26 cellular contexts compared by ENCODE assay signal in the genomic region with DNA sequence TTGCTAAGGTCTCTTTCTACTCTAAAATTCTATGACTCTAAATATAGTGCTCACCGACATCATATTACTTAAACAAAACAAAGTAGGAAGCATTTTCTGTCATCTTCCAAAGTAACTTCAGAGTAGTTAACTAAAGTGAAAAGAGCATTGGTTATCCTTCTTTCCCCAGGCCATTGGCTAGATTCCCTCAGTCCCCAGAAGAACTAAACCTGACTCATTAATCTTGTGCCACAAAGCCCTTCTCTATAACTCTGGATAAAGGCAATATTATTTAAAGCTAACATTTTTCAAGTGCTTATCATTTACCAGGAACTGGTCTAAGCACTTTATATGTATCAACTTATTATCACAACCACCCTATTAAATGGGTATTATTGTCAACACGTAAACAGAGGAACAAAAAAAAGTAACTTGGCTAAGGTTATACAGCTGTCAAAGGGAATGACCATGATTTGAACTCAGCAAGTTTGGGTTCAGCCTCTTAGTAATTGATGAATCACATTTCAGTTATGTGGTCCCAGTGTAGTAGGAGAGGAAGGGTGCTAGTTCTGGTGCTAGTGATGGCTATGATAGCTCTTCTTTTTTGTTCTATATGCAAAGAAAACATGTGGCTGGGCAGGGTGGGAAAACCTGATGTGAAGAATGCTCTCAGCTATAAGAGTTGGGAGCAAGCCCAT.
DNase-seq lines count a peak whose midpoint lies in the region; ATAC-seq and TF ChIP-seq lines count a peak whose summit lies in the region.
"Had no signal": no experiment of that assay in that cellular context is flagged by ENCODE, and none has a peak within 500 bp of the region (broad histone marks: within the 10 kb centered on the region; RNA-seq: fewer than 3 reads in every experiment).

No MANE protein-coding gene starts in this region.

- RAD21 ChIA-PET in HCT116 (lab: Charles Lee; ENCODE audit: low non-redundant PET in 1 of 2, low total read pairs in 2 of 2, uncharacterized antibody in 2 of 2, unreplicated experiment in 2 of 2), result no interaction called here

- ATAC-seq in HCT116 (peak; percentile 25; the same call in 1 of the 2 replicates), GM18498 (IDR thresholded peaks at IDR 0.05; ENCODE audit: unreplicated experiment) (no peak), HG03108 (IDR thresholded peaks at IDR 0.05; ENCODE audit: unreplicated experiment) (no peak), GM23338 (no peak), HG03460 (IDR thresholded peaks at IDR 0.05; ENCODE audit: unreplicated experiment) (no peak)
- ATAC-seq: activated T-cell treated with anti-CD3 and anti-CD28 coated beads, Interleukin-2, amount 50 U/mL, for 4 hours; naive thymus-derived CD8-positive, alpha-beta T cell; Right ventricle myocardium inferior had no signal

- H3K9me2 ChIP-seq in HCT116 (ENCODE audit: insufficient read depth) (no peaks in the 10 kb centered on the region), SU-DHL-6 (replicated peaks; ENCODE audit: insufficient read depth, low read length) (no peaks in the 10 kb centered on the region), GM23338 (ENCODE audit: insufficient read depth) (no peaks in the 10 kb centered on the region)

- intact Hi-C loops in HCT116 (cut with micrococcal nuclease), result loop anchor here (2.0 kb wide), 2 partner anchors 292 to 1006 kb away; no protein-coding TSS in a partner anchor

- no peak overlapping the region for H3K4me3 Mint-ChIP-seq in GM23338
- H3K4me3 Mint-ChIP-seq: activated B cell treated with CpG ODN at 0.5 μM for 24 hours; activated CD4-positive, alpha-beta memory T cell treated with anti-CD3 and anti-CD28 coated beads, Interleukin-2, amount 10 ng/mL, durations not matched to agents 7 days and 5 days; activated naive CD8-positive, alpha-beta T cell; activated T-cell treated with anti-CD3 and anti-CD28 coated beads, Interleukin-2, amount 50 U/mL, for 4 hours; memory B cell; naive thymus-derived CD8-positive, alpha-beta T cell had no signal

- TF ChIP-seq CTCF in HCT116 (IDR thresholded peaks at IDR 0.05 in 2 of 3, conservative IDR thresholded peaks at IDR 0.05 in 1 of 3; ENCODE audit: borderline replicate concordance in 1 of 3, insufficient read depth in 1 of 3, low read depth in 2 of 3, low read length in 2 of 3) (no peak), SU-DHL-6 (IDR thresholded peaks at IDR 0.05; ENCODE audit: insufficient read depth, low read length, poor library complexity, severe bottlenecking) (no peak), fibroblast of mammary gland (conservative IDR thresholded peaks at IDR 0.05; ENCODE audit: control insufficient read depth, insufficient read depth, low read depth, low read length) (no peak), GM23338 (conservative IDR thresholded peaks at IDR 0.05; ENCODE audit: low read depth in 2 of 2) (no peak)

- POLR2A ChIA-PET in HCT116 (lab: Charles Lee), result no interaction called here

- H3K27ac ChIP-seq in HCT116 (ENCODE audit: low read depth, low read length) (no peak overlapping the region), SU-DHL-6 (ENCODE audit: low read depth, low read length) (no peak overlapping the region), GM23338 (ENCODE audit: low read depth) (no peak overlapping the region)
- H3K27ac ChIP-seq: BLaER1, cardiac muscle cell, dorsolateral prefrontal cortex, esophagus muscularis mucosa, suprapubic skin had no signal

- no peaks in the 10 kb centered on the region for H3K27me3 Mint-ChIP-seq in GM23338 (ENCODE audit: insufficient read depth, low read depth, poor library complexity)
- H3K27me3 Mint-ChIP-seq: activated naive CD8-positive, alpha-beta T cell had no signal

- H3K4me1 ChIP-seq in HCT116 (ENCODE audit: control insufficient read depth in 1 of 2, insufficient read depth in 2 of 2, low read length in 2 of 2) (no peaks in the 10 kb centered on the region), GM23338 (ENCODE audit: insufficient read depth) (peaks cover 10% of the 10 kb centered on the region)
- H3K4me1 ChIP-seq: BLaER1, suprapubic skin had no signal

- no peak overlapping the region for H3K9ac ChIP-seq in HCT116 (ENCODE audit: low read length)
- H3K9ac ChIP-seq in SU-DHL-6 (ENCODE audit: low read length), result no peak overlapping the region
- H3K9ac ChIP-seq: BLaER1 had no signal

- H3F3A ChIP-seq in SU-DHL-6 (ENCODE audit: insufficient read depth), result no peaks in the 10 kb centered on the region
- H3F3A ChIP-seq in GM23338 (replicated peaks; ENCODE audit: low read depth), result no peaks in the 10 kb centered on the region

- no peak overlapping the region for H3K27ac Mint-ChIP-seq in GM23338
- H3K27ac Mint-ChIP-seq: activated B cell treated with CpG ODN at 0.5 μM for 24 hours; activated CD4-positive, alpha-beta memory T cell treated with anti-CD3 and anti-CD28 coated beads, Interleukin-2, amount 10 ng/mL, durations not matched to agents 7 days and 5 days; activated naive CD8-positive, alpha-beta T cell; memory B cell; naive thymus-derived CD8-positive, alpha-beta T cell had no signal

- no peaks in the 10 kb centered on the region for H3K9me3 ChIP-seq in HCT116 (ENCODE audit: control insufficient read depth in 1 of 2, insufficient read depth in 1 of 2, low read depth in 1 of 2, low read length in 2 of 2)
- no peaks in the 10 kb centered on the region for H3K9me3 ChIP-seq in SU-DHL-6 (ENCODE audit: insufficient read depth, low read length)
- H3K9me3 ChIP-seq: BLaER1, esophagus muscularis mucosa, MG63, suprapubic skin had no signal

- H4K20me1 ChIP-seq in HCT116 (ENCODE audit: insufficient read depth) (no peaks in the 10 kb centered on the region), SU-DHL-6 (ENCODE audit: low read depth, low read length) (no peaks in the 10 kb centered on the region), GM23338 (replicated peaks; ENCODE audit: insufficient read depth) (no peaks in the 10 kb centered on the region)
- H4K20me1 ChIP-seq: BLaER1 had no signal

- no peaks in the 10 kb centered on the region for H3K79me2 ChIP-seq in HCT116 (ENCODE audit: insufficient read depth, low read length)
- H3K79me2 ChIP-seq in SU-DHL-6 (ENCODE audit: insufficient read depth, low read length), result no peaks in the 10 kb centered on the region
- H3K79me2 ChIP-seq in GM23338 (replicated peaks; ENCODE audit: insufficient read depth), result no peaks in the 10 kb centered on the region

- no peak overlapping the region for H3K4me2 ChIP-seq in HCT116 (ENCODE audit: low read length)
- H3K4me2 ChIP-seq in SU-DHL-6 (ENCODE audit: low read depth, low read length, poor library complexity, severe bottlenecking), result no peak overlapping the region
- no peak overlapping the region for H3K4me2 ChIP-seq in GM23338
- H3K4me2 ChIP-seq: BLaER1, smooth muscle cell had no signal

- H3K4me1 Mint-ChIP-seq in GM23338, result peaks cover 36% of the 10 kb centered on the region
- H3K4me1 Mint-ChIP-seq: activated B cell treated with CpG ODN at 0.5 μM for 24 hours; activated CD4-positive, alpha-beta memory T cell treated with anti-CD3 and anti-CD28 coated beads, Interleukin-2, amount 10 ng/mL, durations not matched to agents 7 days and 5 days; memory B cell; naive thymus-derived CD8-positive, alpha-beta T cell had no signal

- DNase-seq in HCT116 (ENCODE audit: low read depth, low spot score), result no peak
- DNase-seq in fibroblast of mammary gland (ENCODE audit: low read depth), result peak; percentile 35
- no peak for DNase-seq in GM23338 (ENCODE audit: low spot score)
- DNase-seq: activated B cell treated with CpG ODN at 0.5 μM for 24 hours; activated CD4-positive, alpha-beta memory T cell treated with anti-CD3 and anti-CD28 coated beads, Interleukin-2, amount 10 ng/mL, durations not matched to agents 7 days and 5 days; activated T-cell treated with anti-CD3 and anti-CD28 coated beads, Interleukin-2, amount 50 U/mL, for 4 hours; DMS153; dorsolateral prefrontal cortex; islet precursor cell; MG63; naive thymus-derived CD8-positive, alpha-beta T cell; posterior cingulate gyrus; stimulated activated CD8-positive, alpha-beta memory T cell treated with anti-CD3 and anti-CD28 coated beads, Interleukin-4, amount 100 ng/mL, for 48 hours; T-helper 2 cell had no signal

- H3K4me3 ChIP-seq in HCT116 (replicated peaks in 1 of 2; ENCODE audit: low read depth in 1 of 2, low read length in 2 of 2) (no peak overlapping the region), SU-DHL-6 (ENCODE audit: insufficient read depth, low read length, poor library complexity, severe bottlenecking) (no peak overlapping the region), fibroblast of mammary gland (ENCODE audit: control insufficient read depth, low read depth, low read length) (no peak overlapping the region), GM23338 (no peak overlapping the region)
- H3K4me3 ChIP-seq: BLaER1, cardiac muscle cell, dorsolateral prefrontal cortex, esophagus muscularis mucosa, MG63, smooth muscle cell, suprapubic skin had no signal

- no peak overlapping the region for H2AFZ ChIP-seq in HCT116 (ENCODE audit: low read depth, low read length, poor library complexity, severe bottlenecking)
- H2AFZ ChIP-seq in SU-DHL-6 (ENCODE audit: low read depth, low read length, severe bottlenecking), result peak overlapping the region; percentile 15
- no peak overlapping the region for H2AFZ ChIP-seq in GM23338

- BruUV-seq in HCT116 (replicated peaks; lab: Mats Ljungman, UMichigan), result no TSS peak

- no peaks in the 10 kb centered on the region; the same call in 2 of the 3 replicates for H3K9me3 Mint-ChIP-seq in GM23338
- H3K9me3 Mint-ChIP-seq: activated B cell treated with CpG ODN at 0.5 μM for 24 hours; activated CD4-positive, alpha-beta memory T cell treated with anti-CD3 and anti-CD28 coated beads, Interleukin-2, amount 10 ng/mL, durations not matched to agents 7 days and 5 days; activated T-cell treated with anti-CD3 and anti-CD28 coated beads, Interleukin-2, amount 50 U/mL, for 4 hours; memory B cell had no signal

- peaks cover 4% of the 10 kb centered on the region; the same call in 1 of the 3 replicates for H3K36me3 Mint-ChIP-seq in GM23338 (ENCODE audit: low read depth)
- H3K36me3 Mint-ChIP-seq: activated naive CD8-positive, alpha-beta T cell; memory B cell; naive thymus-derived CD8-positive, alpha-beta T cell had no signal

- H3K27me3 ChIP-seq in HCT116 (ENCODE audit: insufficient read depth, low read length) (0 out of 2 replicates have a peak, but pooled peaks cover 10% of the 10 kb centered on the region), SU-DHL-6 (ENCODE audit: low read length) (no peaks in the 10 kb centered on the region), GM23338 (ENCODE audit: insufficient read depth) (no peaks in the 10 kb centered on the region)
- H3K27me3 ChIP-seq: BLaER1, cardiac muscle cell, esophagus muscularis mucosa, MG63, suprapubic skin had no signal

- H3K36me3 ChIP-seq in HCT116 (ENCODE audit: control insufficient read depth in 1 of 2, insufficient read depth in 2 of 2, low read length in 2 of 2), result no peaks in the 10 kb centered on the region
- H3K36me3 ChIP-seq in SU-DHL-6 (ENCODE audit: low read length), result no peaks in the 10 kb centered on the region
- H3K36me3 ChIP-seq in GM23338 (ENCODE audit: insufficient read depth), result no peaks in the 10 kb centered on the region
- H3K36me3 ChIP-seq: BLaER1, cardiac muscle cell, esophagus muscularis mucosa, MG63, suprapubic skin had no signal

- CTCF ChIA-PET in HCT116 (lab: Charles Lee), result interaction anchor here (0.8 to 2.4 kb wide), 12 partner anchors 8 to 920 kb away, joined by 3 to 23 read pairs (median 5); no protein-coding TSS in a partner anchor

- no peak for TF ChIP-seq RAD21 in HCT116 (IDR thresholded peaks at IDR 0.05; ENCODE audit: low read depth)

- no peak for TF ChIP-seq POLR2A in HCT116 (IDR thresholded peaks at IDR 0.05; ENCODE audit: borderline replicate concordance, extremely low read depth, insufficient read depth, insufficient read length)
